21 cellular contexts compared by ENCODE assay signal in the genomic region with DNA sequence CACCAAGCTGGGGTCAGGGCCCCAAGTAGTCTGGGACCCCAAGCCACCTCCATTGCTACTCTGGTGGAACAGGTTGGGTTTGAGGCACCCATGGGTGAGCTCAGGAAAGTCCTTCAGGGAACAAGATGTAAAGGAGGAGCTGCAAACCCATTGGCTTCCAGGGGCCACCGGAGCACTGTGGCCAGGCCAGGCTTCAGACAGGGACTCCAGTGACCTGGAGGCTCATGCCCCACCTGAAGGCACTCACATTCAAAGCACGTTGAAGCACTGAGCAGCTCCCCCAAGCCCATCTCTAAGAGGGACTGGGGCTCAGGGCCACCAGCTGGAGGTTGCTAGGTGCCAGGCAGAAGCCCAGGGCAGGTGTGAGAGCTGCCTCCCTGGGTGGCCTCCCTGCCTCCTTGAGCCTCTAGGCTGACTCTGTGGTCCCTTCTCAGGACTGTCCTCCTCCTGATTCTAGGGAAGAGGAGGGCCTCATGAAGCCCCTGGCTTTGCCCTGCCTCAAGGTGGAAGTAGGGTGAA. TPM values are rescaled to one million over a fixed set of nuclear protein-coding genes. Genes with fewer than 3 reads are reported as not detected.
DNase-seq lines count a peak whose midpoint lies in the region; ATAC-seq and TF ChIP-seq lines count a peak whose summit lies in the region.
"Had no signal": no experiment of that assay in that cellular context is flagged by ENCODE, and none has a peak within 500 bp of the region (broad histone marks: within the 10 kb centered on the region; RNA-seq: fewer than 3 reads in every experiment).

No MANE protein-coding gene starts in this region.

- 95% methylated on average over 2 of the region's 2 CpGs for WGBS in right cardiac atrium
- 68 to 100% (median 98%) methylated on average over 1 to 2 of the region's 2 CpGs for WGBS in heart left ventricle, 4 donors
- 90% methylated on average over 2 of the region's 2 CpGs for WGBS in suprapubic skin

- H3K4me3 ChIP-seq in right cardiac atrium (ENCODE audit: low read length): no peak overlapping the region
- H3K4me3 ChIP-seq in heart left ventricle: no peak overlapping the region
- H3K4me3 ChIP-seq in suprapubic skin: no peak overlapping the region
- H3K4me3 ChIP-seq: body of pancreas, skin epidermis had no signal

- H3K4me3 Mint-ChIP-seq in activated T-helper 17 cell treated with anti-CD3 and anti-CD28 coated beads, Interleukin-2, amount 50 U/mL, for 72 hours: no peak overlapping the region
- H3K4me3 Mint-ChIP-seq: activated CD4-positive, alpha-beta T cell treated with anti-CD3 and anti-CD28 coated beads, Interleukin-2, amount 10 ng/mL, durations not matched to agents 7 days and 5 days; activated naive CD4-positive, alpha-beta T cell treated with anti-CD3 and anti-CD28 coated beads, Interleukin-2, amount 50 U/mL, for 24 hours; CD8-positive, alpha-beta memory T cell; dendritic cell treated with granulocyte-macrophage colony-stimulating factor and Interleukin-4, amounts not matched to agents 40 ng/mL and 50 ng/mL, for 4 days; naive thymus-derived CD8-positive, alpha-beta T cell; stimulated activated naive CD8-positive, alpha-beta T cell treated with anti-CD3 and anti-CD28 coated beads, Interleukin-15, Interleukin-2, amounts not matched to agents 100 ng/mL and 50 ng/mL, for 24 hours had no signal

- H3K27ac Mint-ChIP-seq in activated T-helper 17 cell treated with anti-CD3 and anti-CD28 coated beads, Interleukin-2, amount 50 U/mL, for 72 hours: no peak overlapping the region
- H3K27ac Mint-ChIP-seq: activated CD4-positive, alpha-beta T cell treated with anti-CD3 and anti-CD28 coated beads, Interleukin-2, amount 10 ng/mL, durations not matched to agents 7 days and 5 days; dendritic cell treated with granulocyte-macrophage colony-stimulating factor and Interleukin-4, amounts not matched to agents 40 ng/mL and 50 ng/mL, for 4 days; naive thymus-derived CD8-positive, alpha-beta T cell; stimulated activated naive CD8-positive, alpha-beta T cell treated with anti-CD3 and anti-CD28 coated beads, Interleukin-15, Interleukin-2, amounts not matched to agents 100 ng/mL and 50 ng/mL, for 24 hours had no signal

- no peak for TF ChIP-seq CTCF in heart left ventricle (IDR thresholded peaks at IDR 0.05)
- TF ChIP-seq CTCF in suprapubic skin (IDR thresholded peaks at IDR 0.05): no peak

- H3K9me3 ChIP-seq in right cardiac atrium (ENCODE audit: control insufficient read depth, low read length) (no peaks in the 10 kb centered on the region), heart left ventricle (peaks cover 0 to 7% (median 0%) of the 10 kb centered on the region in 12 donors), suprapubic skin (peaks cover 4% of the 10 kb centered on the region)
- H3K9me3 ChIP-seq: body of pancreas had no signal

- H3K27me3 ChIP-seq in right cardiac atrium (ENCODE audit: control insufficient read depth, insufficient read depth) (no peaks in the 10 kb centered on the region), heart left ventricle (no peaks in the 10 kb centered on the region), suprapubic skin (peaks cover 5% of the 10 kb centered on the region)
- H3K27me3 ChIP-seq: body of pancreas had no signal

- ATAC-seq in right cardiac atrium: no peak
- no peak for ATAC-seq in heart left ventricle
- ATAC-seq in activated T-helper 17 cell treated with anti-CD3 and anti-CD28 coated beads, Interleukin-2, amount 50 U/mL, for 72 hours (replicated peaks): peak; percentile 20
- ATAC-seq in left lobe of liver: no peak
- no peak for ATAC-seq in GM18517 (IDR thresholded peaks at IDR 0.05; ENCODE audit: unreplicated experiment)
- ATAC-seq in GM18867 (IDR thresholded peaks at IDR 0.05; ENCODE audit: unreplicated experiment): no peak
- ATAC-seq: body of pancreas; naive thymus-derived CD8-positive, alpha-beta T cell had no signal

- no peaks in the 10 kb centered on the region for H3K36me3 ChIP-seq in heart left ventricle
- no peaks in the 10 kb centered on the region for H3K36me3 ChIP-seq in suprapubic skin

- DNase-seq in right cardiac atrium (peak in 2 of 3 donors; percentile 15 to 35), heart left ventricle (no peak), left lobe of liver (ENCODE audit: low spot score) (peak; percentile 41), suprapubic skin (ENCODE audit: low spot score in 2 of 2) (peak; percentile 36 to 64), NCI-H2029 (lab: John Stamatoyannopoulos, UW) (no peak)
- DNase-seq: activated CD4-positive, alpha-beta T cell treated with anti-CD3 and anti-CD28 coated beads, Interleukin-2, amount 10 ng/mL, durations not matched to agents 7 days and 5 days; activated T-cell treated with anti-CD3 and anti-CD28 coated beads for 4 hours; CD8-positive, alpha-beta memory T cell; DMS79 treated with DMSO at 0.1 percent for 48 hours; naive thymus-derived CD8-positive, alpha-beta T cell; NCI-H1436 treated with DMSO at 0.1 percent for 48 hours; NCI-H748 treated with DMSO at 0.1 percent for 48 hours; SHP77 had no signal

- TF ChIP-seq POLR2A in heart left ventricle (IDR thresholded peaks at IDR 0.05): no peak
- TF ChIP-seq POLR2A in suprapubic skin (IDR thresholded peaks at IDR 0.05): no peak

- H3K27me3 Mint-ChIP-seq in activated T-helper 17 cell treated with anti-CD3 and anti-CD28 coated beads, Interleukin-2, amount 50 U/mL, for 72 hours: peaks cover 2% of the 10 kb centered on the region
- H3K27me3 Mint-ChIP-seq: activated CD4-positive, alpha-beta T cell treated with anti-CD3 and anti-CD28 coated beads, Interleukin-2, amount 10 ng/mL, durations not matched to agents 7 days and 5 days; activated naive CD4-positive, alpha-beta T cell treated with anti-CD3 and anti-CD28 coated beads, Interleukin-2, amount 50 U/mL, for 24 hours; stimulated activated naive CD8-positive, alpha-beta T cell treated with anti-CD3 and anti-CD28 coated beads, Interleukin-15, Interleukin-2, amounts not matched to agents 100 ng/mL and 50 ng/mL, for 24 hours had no signal

- peaks cover 1% of the 10 kb centered on the region for H3K9me3 Mint-ChIP-seq in activated T-helper 17 cell treated with anti-CD3 and anti-CD28 coated beads, Interleukin-2, amount 50 U/mL, for 72 hours
- H3K9me3 Mint-ChIP-seq: activated naive CD4-positive, alpha-beta T cell treated with anti-CD3 and anti-CD28 coated beads, Interleukin-2, amount 50 U/mL, for 24 hours; stimulated activated naive CD8-positive, alpha-beta T cell treated with anti-CD3 and anti-CD28 coated beads, Interleukin-15, Interleukin-2, amounts not matched to agents 100 ng/mL and 50 ng/mL, for 24 hours had no signal

- H3K27ac ChIP-seq in right cardiac atrium (ENCODE audit: low read length) (no peak overlapping the region), heart left ventricle (no peak overlapping the region), suprapubic skin (no peak overlapping the region)
- H3K27ac ChIP-seq: body of pancreas, skin epidermis had no signal

- TF ChIP-seq EP300 in suprapubic skin (IDR thresholded peaks at IDR 0.05): no peak

- intact Hi-C loops in right cardiac atrium (cut with DNase I): no loop called here
- intact Hi-C loops in heart left ventricle (cut with DNase I): loop anchor here in 1 of 10 donors (5.0 kb wide), 1 partner anchor 40 kb away; no protein-coding TSS in a partner anchor

- H3K4me1 ChIP-seq in right cardiac atrium (ENCODE audit: control insufficient read depth, insufficient read depth, low read length) (no peaks in the 10 kb centered on the region), heart left ventricle (peaks cover 0 to 21% (median 2%) of the 10 kb centered on the region in 12 donors), suprapubic skin (no peaks in the 10 kb centered on the region)

- H3K36me3 Mint-ChIP-seq in activated T-helper 17 cell treated with anti-CD3 and anti-CD28 coated beads, Interleukin-2, amount 50 U/mL, for 72 hours (ENCODE audit: low read depth): no peaks in the 10 kb centered on the region
- H3K36me3 Mint-ChIP-seq: activated naive CD4-positive, alpha-beta T cell treated with anti-CD3 and anti-CD28 coated beads, Interleukin-2, amount 50 U/mL, for 24 hours had no signal

- no peaks in the 10 kb centered on the region for H3K4me1 Mint-ChIP-seq in activated T-helper 17 cell treated with anti-CD3 and anti-CD28 coated beads, Interleukin-2, amount 50 U/mL, for 72 hours
- H3K4me1 Mint-ChIP-seq: CD8-positive, alpha-beta memory T cell had no signal

RNA-seq across cellular contexts. Expression of gene FAM222A, which starts 49.1 kb away (rescaled TPM):
- total RNA-seq in right cardiac atrium (10 to 100 TPM in 2 of 4 donors, 1 to 10 TPM in 2; 9.3 to 16.4 (median 10.0) TPM), heart left ventricle (10 to 100 TPM in 6 of 9 donors, 1 to 10 TPM in 3; 3.5 to 45.8 (median 11.2) TPM), left lobe of liver (1.8 TPM), suprapubic skin (1 to 10 TPM; 3.9 to 8.5 (median 6.6) TPM)
- polyA plus RNA-seq in right cardiac atrium (14.8 TPM), heart left ventricle (1 to 10 TPM; 4.1 to 9.4 TPM)
- under 1 TPM; 0.11 to 0.63 TPM for total RNA-seq in activated T-helper 17 cell treated with anti-CD3 and anti-CD28 coated beads, Interleukin-2, amount 50 U/mL, for 72 hours

Comparison
In these comparisons a context has a peak if more than half of its experiments do, and no peak if none do; other contexts are left out.
1. DNase-seq: peak in right cardiac atrium (2 of 3), left lobe of liver (single experiment) and suprapubic skin (2 of 2); none in heart left ventricle (0 of 5) and NCI-H2029 (single experiment).